In the genomic region with DNA sequence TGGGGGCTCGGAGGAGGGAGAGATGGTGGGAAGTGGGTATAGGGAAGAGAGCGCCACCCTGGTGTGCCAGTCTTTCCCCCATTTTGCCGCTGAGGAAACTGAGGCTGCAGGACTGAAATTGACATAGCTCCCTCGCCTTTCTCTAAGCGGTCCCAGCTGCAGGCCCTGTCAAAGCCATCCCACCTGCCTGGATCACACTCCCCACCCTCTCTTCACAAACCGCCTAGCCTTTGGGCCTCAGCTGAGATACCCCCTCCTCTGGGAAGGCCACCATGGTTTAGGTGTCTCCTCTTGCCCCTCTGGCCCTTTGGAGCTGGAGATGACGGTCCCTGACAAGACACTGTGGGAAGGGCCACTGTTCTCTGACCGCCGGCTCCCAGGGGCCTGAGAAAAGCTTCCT, we compare ENCODE assay signal across 20 cellular contexts. TPM values are rescaled to one million over a fixed set of nuclear protein-coding genes. Genes with fewer than 3 reads are reported as not detected.
DNase-seq lines count a peak whose midpoint lies in the region; ATAC-seq, FAIRE-seq and TF ChIP-seq lines count a peak whose summit lies in the region.
"Had no signal": no experiment of that assay in that cellular context is flagged by ENCODE, and none has a peak within 500 bp of the region (broad histone marks: within the 10 kb centered on the region; RNA-seq: fewer than 3 reads in every experiment).

No MANE protein-coding gene starts in this region.

- peak overlapping the region in 9 of 11 experiments; percentile 7 to 99 (median 59); a peak in 14 of 22 replicates for H3K4me2 ChIP-seq in BLaER1 treated with 17β-estradiol and CSF1 and Interleukin-3, amounts not matched to agents 10 nM and 100 nM
- no peak overlapping the region for H3K4me2 ChIP-seq in H1 (ENCODE audit: insufficient read depth in 1 of 2, low read depth in 2 of 2, low read length in 2 of 2)
- H3K4me2 ChIP-seq: SK-N-SH had no signal

- H2BK15ac ChIP-seq in H1 (ENCODE audit: low read length) = 0 out of 2 replicates have a peak overlapping the region, but pooled peaks have one; percentile 18

- TF ChIP-seq RAD21 in H1 (IDR thresholded peaks at IDR 0.05 in 1 of 2, conservative IDR thresholded peaks at IDR 0.05 in 1 of 2; ENCODE audit: low read depth in 2 of 2, low read length in 2 of 2) = no peak

- H3K4me3 ChIP-seq in BLaER1 treated with 17β-estradiol and CSF1 and Interleukin-3, amounts not matched to agents 10 nM and 100 nM = no peak overlapping the region
- no peak overlapping the region for H3K4me3 ChIP-seq in Peyer's patch
- no peak overlapping the region for H3K4me3 ChIP-seq in H1 (ENCODE audit: extremely low read depth in 1 of 4, insufficient read depth in 2 of 4, low read depth in 3 of 4, low read length in 4 of 4)
- no peak overlapping the region for H3K4me3 ChIP-seq in spleen
- H3K4me3 ChIP-seq: HAP-1 had no signal

- TF ChIP-seq CTCF in Peyer's patch (IDR thresholded peaks at IDR 0.05) (no peak), H1 (IDR thresholded peaks at IDR 0.05; ENCODE audit: control extremely low read depth in 1 of 3, insufficient read depth in 1 of 3, low read depth in 1 of 3, low read length in 3 of 3) (no peak), spleen (IDR thresholded peaks at IDR 0.05 in 8 of 11, conservative IDR thresholded peaks at IDR 0.05 in 3 of 11) (no peak)

- peaks cover 22 to 70% (median 35%) of the 10 kb centered on the region in 11 experiments for H3K36me3 ChIP-seq in BLaER1 treated with 17β-estradiol and CSF1 and Interleukin-3, amounts not matched to agents 10 nM and 100 nM
- H3K36me3 ChIP-seq in Peyer's patch (peaks cover 0 to 36% (median 0%) of the 10 kb centered on the region in 3 donors), H1 (ENCODE audit: control insufficient read depth in 2 of 4, insufficient read depth in 4 of 4, low read length in 3 of 4) (peaks cover 0 to 15% (median 5%) of the 10 kb centered on the region in 4 experiments; a peak in 5 of 8 replicates), spleen (peaks cover 0 to 7% (median 0%) of the 10 kb centered on the region in 6 donors)

- no peak overlapping the region for H3K14ac ChIP-seq in H1 (ENCODE audit: insufficient read length)

- H3K4me1 Mint-ChIP-seq in T-cell = no peaks in the 10 kb centered on the region

- peak overlapping the region in 8 of 11 experiments; percentile 9 to 83 (median 72); a peak in 14 of 22 replicates for H3K27ac ChIP-seq in BLaER1 treated with 17β-estradiol and CSF1 and Interleukin-3, amounts not matched to agents 10 nM and 100 nM
- H3K27ac ChIP-seq in Peyer's patch = no peak overlapping the region
- no peak overlapping the region for H3K27ac ChIP-seq in H1 (ENCODE audit: low read depth, low read length)
- H3K27ac ChIP-seq in spleen = peak overlapping the region in 1 of 8 donors; percentile 27

- no peak overlapping the region for H3K4ac ChIP-seq in H1 (replicated peaks; ENCODE audit: insufficient read length, low read depth, low read length)

- no peaks in the 10 kb centered on the region for H3K9me3 Mint-ChIP-seq in T-cell
- H3K9me3 Mint-ChIP-seq: CD4-positive, alpha-beta T cell had no signal

- no peak overlapping the region for H3K4me3 Mint-ChIP-seq in T-cell
- H3K4me3 Mint-ChIP-seq: CD4-positive, alpha-beta T cell had no signal

- no peaks in the 10 kb centered on the region for H3K27me3 Mint-ChIP-seq in T-cell
- H3K27me3 Mint-ChIP-seq: CD4-positive, alpha-beta T cell had no signal

- peaks cover 10 to 88% (median 64%) of the 10 kb centered on the region in 11 experiments for H4K20me1 ChIP-seq in BLaER1 treated with 17β-estradiol and CSF1 and Interleukin-3, amounts not matched to agents 10 nM and 100 nM
- H4K20me1 ChIP-seq in H1 (replicated peaks in 1 of 2; ENCODE audit: control insufficient read depth in 1 of 2, insufficient read depth in 2 of 2, low read length in 2 of 2) = peaks cover 0 to 7% of the 10 kb centered on the region in 2 experiments

- H2AFZ ChIP-seq in H1 (ENCODE audit: low read length) = no peak overlapping the region

- DNase-seq in Peyer's patch = peak in 2 of 3 donors; percentile 42
- no peak for DNase-seq in H1 (ENCODE audit: low read depth in 1 of 2, low spot score in 2 of 2)
- DNase-seq in spleen = peak; percentile 55
- no peak for DNase-seq in mucosa of gallbladder (ENCODE audit: low spot score)
- DNase-seq in sciatic nerve (ENCODE audit: low spot score) = no peak
- no peak for DNase-seq in T-cell
- DNase-seq: Calu3; CD4-positive, alpha-beta T cell; DMS53; KG1; NCI-H1048; NCI-H146; NCI-H2081 treated with DMSO at 0.1 percent for 48 hours; NCI-H510A treated with DMSO at 0.1 percent for 48 hours; NCI-H82; PC-3; SK-N-SH had no signal

- WGBS in H1 (ENCODE audit: extremely low coverage in 1 of 2, insufficient coverage in 1 of 2, insufficient read length in 1 of 2, insufficient replicate concordance in 2 of 2, low coverage in 1 of 2, low lambda C conversion rate in 2 of 2, missing lambda C conversion rate in 1 of 2), 2 experiments = 93% methylated on average over 7 of the region's 9 CpGs; no CpG with 5 or more reads in 1 of the 2 experiments
- WGBS in spleen, 5 donors = 93 to 99% (median 95%) methylated on average over 9 of the region's 9 CpGs

- H3K23me2 ChIP-seq in H1 (ENCODE audit: low read depth, low read length) = no peaks in the 10 kb centered on the region

- POLR2A ChIA-PET in H1 (lab: Charles Lee; ENCODE audit: partially characterized antibody) (interaction anchor here (0.9 to 2.2 kb wide), 3 partner anchors 13 to 30 kb away, joined by 3 to 6 read pairs (median 5); no protein-coding TSS in a partner anchor), T-cell (lab: Charles Lee) (no interaction called here)

- peaks cover 5% of the 10 kb centered on the region for H3K36me3 Mint-ChIP-seq in T-cell

- FAIRE-seq in H1 (lab: Jason Lieb, UNC) = no peak
- FAIRE-seq: GM19239 had no signal

- H3K4me1 ChIP-seq in BLaER1 treated with 17β-estradiol and CSF1 and Interleukin-3, amounts not matched to agents 10 nM and 100 nM = peaks cover 38 to 99% (median 94%) of the 10 kb centered on the region in 10 experiments
- H3K4me1 ChIP-seq in Peyer's patch (peaks cover 0 to 11% (median 0%) of the 10 kb centered on the region in 4 donors), H1 (replicated peaks in 1 of 4; ENCODE audit: control insufficient read depth in 3 of 4, insufficient read depth in 4 of 4, low read length in 3 of 4) (peaks cover 0 to 6% (median 0%) of the 10 kb centered on the region in 4 experiments; a peak in 2 of 7 replicates), spleen (peaks cover 0 to 67% (median 21%) of the 10 kb centered on the region in 6 donors)
- H3K4me1 ChIP-seq: HAP-1 had no signal

- H3K23ac ChIP-seq in H1 (ENCODE audit: insufficient read length) = no peak overlapping the region

- H2AK5ac ChIP-seq in H1 (ENCODE audit: low read depth, low read length) = no peak overlapping the region

- no peak overlapping the region for H3K27ac Mint-ChIP-seq in T-cell
- H3K27ac Mint-ChIP-seq: CD4-positive, alpha-beta T cell had no signal

- H4K8ac ChIP-seq in H1 (ENCODE audit: extremely low read depth, insufficient read depth, low read length) = no peak overlapping the region

- peaks cover 18% of the 10 kb centered on the region for H3K79me1 ChIP-seq in H1 (ENCODE audit: low read depth, low read length)

- no peak overlapping the region for H3K56ac ChIP-seq in H1 (replicated peaks; ENCODE audit: insufficient read length, low read depth, low read length)

- TF ChIP-seq POLR2A in Peyer's patch (IDR thresholded peaks at IDR 0.05) (no peak), H1 (IDR thresholded peaks at IDR 0.05; ENCODE audit: control extremely low read depth in 1 of 2, low read depth in 2 of 2, low read length in 2 of 2) (no peak), spleen (IDR thresholded peaks at IDR 0.05) (no peak)

- H3K79me2 ChIP-seq in H1 (ENCODE audit: control insufficient read depth in 1 of 2, insufficient read depth in 2 of 2, low read length in 2 of 2) = peaks cover 0 to 28% of the 10 kb centered on the region in 2 experiments; a peak in 2 of 4 replicates

- no peak overlapping the region; the same call in 1 of the 2 replicates for H3K18ac ChIP-seq in H1 (ENCODE audit: extremely low read depth, low read length)

- ATAC-seq in sciatic nerve (no peak), T-cell (replicated peaks in 1 of 4) (no peak)
- ATAC-seq: PC-3 had no signal

- H3K9ac ChIP-seq in BLaER1 treated with 17β-estradiol and CSF1 and Interleukin-3, amounts not matched to agents 10 nM and 100 nM = peak overlapping the region in 6 of 11 experiments; percentile 13 to 48 (median 38); a peak in 7 of 22 replicates
- no peak overlapping the region for H3K9ac ChIP-seq in H1 (replicated peaks in 1 of 4; ENCODE audit: extremely low read depth in 1 of 4, low read depth in 3 of 4, low read length in 3 of 4)
- H3K9ac ChIP-seq: SK-N-SH had no signal

- H3K27me3 ChIP-seq in BLaER1 treated with 17β-estradiol and CSF1 and Interleukin-3, amounts not matched to agents 10 nM and 100 nM = no peaks in the 10 kb centered on the region
- H3K27me3 ChIP-seq in Peyer's patch = no peaks in the 10 kb centered on the region
- no peaks in the 10 kb centered on the region for H3K27me3 ChIP-seq in H1 (replicated peaks in 1 of 4; ENCODE audit: control insufficient read depth in 3 of 4, extremely low read depth in 1 of 4, insufficient read depth in 3 of 4, low read length in 3 of 4)
- no peaks in the 10 kb centered on the region for H3K27me3 ChIP-seq in spleen (replicated peaks in 1 of 7)

- intact Hi-C loops in spleen (cut with DNase I; ENCODE audit: low total_unique reads) = no loop called here
- intact Hi-C loops in sciatic nerve (cut with DNase I) = no loop called here

- no peak overlapping the region for H4K5ac ChIP-seq in H1 (ENCODE audit: insufficient read length, low read depth, low read length)

- 0 out of 2 replicates have a peak overlapping the region, but pooled peaks have one; percentile 60 for H2BK5ac ChIP-seq in H1 (ENCODE audit: low read depth, low read length)

- no peak overlapping the region for H2BK12ac ChIP-seq in H1 (ENCODE audit: low read depth, low read length)

- no peak overlapping the region for H4K91ac ChIP-seq in H1 (replicated peaks; ENCODE audit: insufficient read length, low read length)

- TF ChIP-seq EP300 in H1 (IDR thresholded peaks at IDR 0.05; ENCODE audit: borderline replicate concordance in 1 of 2, low read depth in 2 of 2, low read length in 2 of 2) = no peak

- H2BK120ac ChIP-seq in H1 (replicated peaks; ENCODE audit: low read depth, low read length) = no peak overlapping the region

- peaks cover 0 to 8% (median 0%) of the 10 kb centered on the region in 11 experiments; a peak in 7 of 22 replicates for H3K9me3 ChIP-seq in BLaER1 treated with 17β-estradiol and CSF1 and Interleukin-3, amounts not matched to agents 10 nM and 100 nM (replicated peaks in 1 of 11)
- H3K9me3 ChIP-seq in Peyer's patch = no peaks in the 10 kb centered on the region
- no peaks in the 10 kb centered on the region for H3K9me3 ChIP-seq in H1 (ENCODE audit: insufficient read depth in 2 of 2, low read depth in 1 of 2, low read length in 1 of 2)
- H3K9me3 ChIP-seq in spleen = no peaks in the 10 kb centered on the region
- H3K9me3 ChIP-seq: HAP-1, SK-N-SH had no signal

- no peak overlapping the region for H2BK20ac ChIP-seq in H1 (ENCODE audit: low read length)

- CTCF ChIA-PET in H1 (lab: Charles Lee; ENCODE audit: partially characterized antibody) (interaction anchor here (1.5 to 2.5 kb wide), 2 partner anchors 10 to 22 kb away, joined by 5 to 8 read pairs; no protein-coding TSS in a partner anchor), T-cell (lab: Charles Lee) (no interaction called here)

RNA-seq across cellular contexts. Expression of a gene that starts 16.9 kb away (rescaled TPM):
- 100 to 1,000 TPM in 3 of 4 donors, 10 to 100 TPM in 1; 85.8 to 187 (median 146) TPM for total RNA-seq in Peyer's patch
- total RNA-seq in H1 (2021; fragmentation: NEBNext Ultra II Directional; extraction: Animal tissue kit (Norgen Biotek cat#: 25700)) = 28.8 and 29.8 TPM in 2 replicates
- 27.6 and 35.4 TPM in 2 replicates for polyA plus RNA-seq in H1 (2011; rRNA removed)
- 25.1 TPM for polyA plus RNA-seq in H1 (2011; cell fraction: cytosol; rRNA removed)
- 100 TPM for polyA plus RNA-seq in H1 (2011; cell fraction: nucleus; rRNA removed)
- polyA plus RNA-seq in H1 (2012, experiment 1 of 2) = 19.4 to 31.2 TPM (median 26.5 TPM) in 4 replicates
- 20.4 TPM for polyA plus RNA-seq in H1 (2012, experiment 2 of 2)
- 17.9 TPM for polyA plus RNA-seq in H1 (2013, experiment 1 of 2)
- polyA plus RNA-seq in H1 (2013, experiment 2 of 2) = 15.1 TPM
- polyA minus RNA-seq in H1 (2011; rRNA and poly(A)+ RNA removed) = 28.2 and 38.4 TPM in 2 replicates
- polyA minus RNA-seq in H1 (2011; cell fraction: cytosol; rRNA and poly(A)+ RNA removed) = 28.6 TPM
- 41.9 TPM for polyA minus RNA-seq in H1 (2011; cell fraction: nucleus; rRNA and poly(A)+ RNA removed)
- 10 to 100 TPM; 27.3 to 68.0 (median 36.1) TPM for total RNA-seq in spleen
- polyA plus RNA-seq in spleen = 10 to 100 TPM in 2 of 3 donors, 1 to 10 TPM in 1; 7.0 to 28.7 (median 10.1) TPM
- 210 TPM for total RNA-seq in mucosa of gallbladder
- 23.7 TPM for total RNA-seq in sciatic nerve
- 1 to 10 TPM; 1.4 to 4.5 (median 2.0) TPM for total RNA-seq in T-cell

Comparison
In these comparisons a context has a peak if more than half of its experiments do, and no peak if none do; other contexts are left out.
1. H3K27ac ChIP-seq: peak in BLaER1 treated with 17β-estradiol and CSF1 and Interleukin-3, amounts not matched to agents 10 nM and 100 nM (8 of 11); none in Peyer's patch (0 of 4) and H1 (single experiment).
2. H3K4me2 ChIP-seq: peak in BLaER1 treated with 17β-estradiol and CSF1 and Interleukin-3, amounts not matched to agents 10 nM and 100 nM (9 of 11); none in H1 (0 of 2).
3. H3K9ac ChIP-seq: peak in BLaER1 treated with 17β-estradiol and CSF1 and Interleukin-3, amounts not matched to agents 10 nM and 100 nM (6 of 11); none in H1 (0 of 4).
4. DNase-seq: peak in Peyer's patch (2 of 3) and spleen (single experiment); none in H1 (0 of 2), mucosa of gallbladder (single experiment), sciatic nerve (single experiment) and T-cell (0 of 34).